ENCODE assay signal across 1 cellular context in the genomic region with DNA sequence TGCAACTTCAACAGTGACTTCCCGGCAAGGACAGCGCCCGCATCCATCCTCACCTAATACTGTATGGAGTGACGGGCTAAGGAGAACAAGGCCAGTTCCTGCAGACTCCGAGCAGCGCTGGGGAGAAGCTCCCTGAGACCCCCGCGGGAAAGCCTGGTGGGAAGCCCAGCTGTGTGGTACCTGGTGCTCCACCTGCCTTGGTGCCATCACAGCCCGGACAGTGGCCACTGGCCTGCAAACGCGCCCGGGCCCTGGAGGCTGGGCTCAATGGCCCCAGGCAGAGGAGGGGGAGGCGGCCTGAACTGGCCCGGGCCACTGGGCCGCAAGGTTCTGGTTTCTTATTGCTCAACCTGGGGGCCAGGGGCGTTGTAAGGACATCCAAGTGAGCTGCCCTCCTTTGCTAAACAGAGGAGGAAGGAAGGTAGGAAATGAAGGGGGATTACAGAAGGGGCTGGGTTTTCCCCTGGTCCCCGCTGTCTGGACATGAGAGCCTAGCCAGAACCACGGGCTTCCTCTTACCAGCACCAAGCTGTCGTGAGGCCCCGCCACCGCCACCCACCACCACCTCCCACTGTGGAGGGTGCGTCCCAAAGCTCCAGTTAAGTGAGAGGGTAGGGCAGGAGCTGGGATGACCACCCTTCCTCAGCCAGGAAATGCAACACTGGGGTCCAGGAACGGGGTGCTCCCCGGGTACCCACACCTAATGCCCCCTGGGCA.
TF ChIP-seq lines count a peak whose summit lies in the region.

No MANE protein-coding gene starts in this region.

TF ChIP-seq in endothelial cell of umbilical vein, 7 proteins besides CTCF, POLR2A, EP300 and RAD21:
- TF ChIP-seq POLR2AphosphoS5 (IDR thresholded peaks at IDR 0.05; ENCODE audit: insufficient read depth, low read depth, low read length) (no peak), MYC (IDR thresholded peaks at IDR 0.05; ENCODE audit: low read depth, low read length) (no peak), JUN (IDR thresholded peaks at IDR 0.05; ENCODE audit: borderline replicate concordance, insufficient read depth, insufficient read length, low read depth) (no peak)
- TF ChIP-seq, protein P1, sequence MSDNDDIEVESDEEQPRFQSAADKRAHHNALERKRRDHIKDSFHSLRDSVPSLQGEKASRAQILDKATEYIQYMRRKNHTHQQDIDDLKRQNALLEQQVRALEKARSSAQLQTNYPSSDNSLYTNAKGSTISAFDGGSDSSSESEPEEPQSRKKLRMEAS (IDR thresholded peaks at IDR 0.05; ENCODE audit: insufficient read depth, insufficient read length): no peak
